In genomic region chr17:76179496-76180467, GRCh38 we compare ENCODE assay signal across 9 cellular contexts. TPM values are rescaled to one million over a fixed set of nuclear protein-coding genes. Genes with fewer than 3 reads are reported as not detected.
A peak's percentile ranks its signal among the peaks of the same experiment; 100 is the strongest.
DNase-seq lines count a peak whose midpoint lies in the region; ATAC-seq and TF ChIP-seq lines count a peak whose summit lies in the region.
"Had no signal": no experiment of that assay in that cellular context is flagged by ENCODE, and none has a peak within 500 bp of the region (broad histone marks: within the 10 kb centered on the region; RNA-seq: fewer than 3 reads in every experiment).

No MANE protein-coding gene starts in this region.

- no peak overlapping the region for H3K23ac ChIP-seq in mesendoderm (ENCODE audit: low read length)

- no peak overlapping the region for H3K4ac ChIP-seq in mesendoderm (ENCODE audit: low read depth, low read length)

- no peaks in the 10 kb centered on the region for H3K9me3 ChIP-seq in Loucy (ENCODE audit: insufficient read depth, low read depth, low read length)
- no peaks in the 10 kb centered on the region for H3K9me3 ChIP-seq in heart right ventricle

- no peak for ATAC-seq in GM19463 (IDR thresholded peaks at IDR 0.05; ENCODE audit: unreplicated experiment)
- ATAC-seq in HG02763 (IDR thresholded peaks at IDR 0.05; ENCODE audit: unreplicated experiment): no peak
- ATAC-seq in heart right ventricle: no peak

- H4K5ac ChIP-seq in mesendoderm (ENCODE audit: low read length): no peak overlapping the region

- H3K36me3 ChIP-seq in Loucy (ENCODE audit: insufficient read depth, low read length) (no peaks in the 10 kb centered on the region), mesendoderm (ENCODE audit: control insufficient read depth, insufficient read depth, low read length) (no peaks in the 10 kb centered on the region), heart right ventricle (no peaks in the 10 kb centered on the region)

- H3K4me1 Mint-ChIP-seq in activated T-helper 2 cell treated with anti-CD3 and anti-CD28 coated beads, Interferon-gamma antibody, Interleukin-2, Interleukin-4, amounts not matched to agents 10 μg/mL and 5 μg/mL and 100 μg/mL, durations not matched to agents 14 hours and 24 hours and 36 hours (ENCODE audit: low read depth): peaks cover 41% of the 10 kb centered on the region

- H3K79me2 ChIP-seq in Loucy (ENCODE audit: insufficient read depth, low read length): no peaks in the 10 kb centered on the region
- H3K79me2 ChIP-seq in mesendoderm (ENCODE audit: control insufficient read depth, insufficient read depth, low read length): no peaks in the 10 kb centered on the region

- no peak overlapping the region for H4K8ac ChIP-seq in mesendoderm (ENCODE audit: low read depth, low read length)

- no peak overlapping the region for H2BK15ac ChIP-seq in mesendoderm (replicated peaks; ENCODE audit: low read depth)

- H3K4me1 ChIP-seq in Loucy (ENCODE audit: insufficient read depth, low read length, poor library complexity, severe bottlenecking): peaks cover 12% of the 10 kb centered on the region
- H3K4me1 ChIP-seq in mesendoderm (ENCODE audit: control insufficient read depth, low read depth, low read length): no peaks in the 10 kb centered on the region
- H3K4me1 ChIP-seq in heart right ventricle: peaks cover 0 to 23% (median 3%) of the 10 kb centered on the region in 9 donors

- H2BK120ac ChIP-seq in mesendoderm (ENCODE audit: low read depth, low read length): no peak overlapping the region

- H3K4me2 ChIP-seq in Loucy (ENCODE audit: low read depth, low read length, poor library complexity, severe bottlenecking): peak overlapping the region; percentile 58
- H3K4me2 ChIP-seq in mesendoderm (ENCODE audit: low read length): no peak overlapping the region

- POLR2A ChIA-PET in GM10248 (lab: Yijun Ruan, JAX) (interaction anchor here (0.6 kb wide), 1 partner anchor 90 kb away, joined by 3 read pairs; no protein-coding TSS in a partner anchor), RWPE1 (lab: Yijun Ruan, JAX; ENCODE audit: low non-redundant PET) (no interaction called here)

- no peaks in the 10 kb centered on the region for H3K9me2 ChIP-seq in Loucy (replicated peaks; ENCODE audit: low read depth, low read length)

- no CpG with 5 or more reads among the region's 6 CpGs for WGBS in mesendoderm (ENCODE audit: extremely low coverage, insufficient coverage, low lambda C conversion rate)
- 80 to 82% methylated on average over 6 of the region's 6 CpGs for WGBS in heart right ventricle, 2 donors

- H3K9me3 Mint-ChIP-seq in activated T-helper 2 cell treated with anti-CD3 and anti-CD28 coated beads, Interferon-gamma antibody, Interleukin-2, Interleukin-4, amounts not matched to agents 10 μg/mL and 5 μg/mL and 100 μg/mL, durations not matched to agents 14 hours and 24 hours and 36 hours: no peaks in the 10 kb centered on the region

- TF ChIP-seq CTCF in GM10248 (IDR thresholded peaks at IDR 0.05; ENCODE audit: control extremely low read depth, extremely low read depth, low read depth, missing control alignments) (no peak), Loucy (conservative IDR thresholded peaks at IDR 0.05; ENCODE audit: low read length) (peak; percentile 31), RWPE1 (conservative IDR thresholded peaks at IDR 0.05; ENCODE audit: low read depth) (no peak), heart right ventricle (IDR thresholded peaks at IDR 0.05) (peak in 1 of 9 donors; percentile 23)

- H3K27me3 ChIP-seq in Loucy (ENCODE audit: insufficient read depth, low read length, poor library complexity, severe bottlenecking) (no peaks in the 10 kb centered on the region), mesendoderm (ENCODE audit: insufficient read depth, low read length, poor library complexity) (no peaks in the 10 kb centered on the region), heart right ventricle (no peaks in the 10 kb centered on the region)

- no peak overlapping the region for H2BK5ac ChIP-seq in mesendoderm (ENCODE audit: low read length)

- no peak overlapping the region for H3K18ac ChIP-seq in mesendoderm (ENCODE audit: low read length)

- H3K9ac ChIP-seq in Loucy (ENCODE audit: low read depth, low read length, poor library complexity, severe bottlenecking) (peak overlapping the region; percentile 56), mesendoderm (ENCODE audit: low read length) (no peak overlapping the region)

- H3K4me3 Mint-ChIP-seq in activated T-helper 2 cell treated with anti-CD3 and anti-CD28 coated beads, Interferon-gamma antibody, Interleukin-2, Interleukin-4, amounts not matched to agents 10 μg/mL and 5 μg/mL and 100 μg/mL, durations not matched to agents 14 hours and 24 hours and 36 hours (ENCODE audit: low read depth): peak overlapping the region; percentile 73

- H3K27me3 Mint-ChIP-seq in activated T-helper 2 cell treated with anti-CD3 and anti-CD28 coated beads, Interferon-gamma antibody, Interleukin-2, Interleukin-4, amounts not matched to agents 10 μg/mL and 5 μg/mL and 100 μg/mL, durations not matched to agents 14 hours and 24 hours and 36 hours (ENCODE audit: low read depth): no peaks in the 10 kb centered on the region

- H3K56ac ChIP-seq in mesendoderm (ENCODE audit: low read length): no peak overlapping the region

- DNase-seq in GM10248 (ENCODE audit: extremely low spot score): peak; percentile 43
- peak; percentile 44 for DNase-seq in activated T-helper 2 cell treated with anti-CD3 and anti-CD28 coated beads, Interferon-gamma antibody, Interleukin-2, Interleukin-4, amounts not matched to agents 10 μg/mL and 5 μg/mL and 100 μg/mL, durations not matched to agents 14 hours and 24 hours and 36 hours (ENCODE audit: low spot score)
- DNase-seq in mesendoderm: peak; percentile 21
- no peak for DNase-seq in RWPE1 (ENCODE audit: low spot score)
- no peak for DNase-seq in heart right ventricle
- DNase-seq: NCI-H1105 treated with DMSO at 0.1 percent for 48 hours had no signal

- intact Hi-C loops in activated T-helper 2 cell treated with anti-CD3 and anti-CD28 coated beads, Interferon-gamma antibody, Interleukin-2, Interleukin-4, amounts not matched to agents 10 μg/mL and 5 μg/mL and 100 μg/mL, durations not matched to agents 14 hours and 24 hours and 36 hours (cut with micrococcal nuclease): loop anchor here (1.0 to 5.0 kb wide), 2 partner anchors 13 to 37 kb away; partner anchors contain the start of gene FOXJ1
- intact Hi-C loops in heart right ventricle (cut with DNase I): loop anchor here (2.0 to 10.0 kb wide), 6 partner anchors 55 to 165 kb away; no protein-coding TSS in a partner anchor

- H3K4me3 ChIP-seq in Loucy (ENCODE audit: low read length, poor library complexity, severe bottlenecking): peak overlapping the region; percentile 1
- no peak overlapping the region for H3K4me3 ChIP-seq in mesendoderm (ENCODE audit: low read length)
- no peak overlapping the region for H3K4me3 ChIP-seq in heart right ventricle

- H3K27ac ChIP-seq in mesendoderm (ENCODE audit: low read depth, low read length) (no peak overlapping the region), RWPE1 (no peak overlapping the region), heart right ventricle (peak overlapping the region in 1 of 10 donors; percentile 75)

- H3K27ac Mint-ChIP-seq in activated T-helper 2 cell treated with anti-CD3 and anti-CD28 coated beads, Interferon-gamma antibody, Interleukin-2, Interleukin-4, amounts not matched to agents 10 μg/mL and 5 μg/mL and 100 μg/mL, durations not matched to agents 14 hours and 24 hours and 36 hours: peak overlapping the region; percentile 93

- no peaks in the 10 kb centered on the region for H3K79me1 ChIP-seq in mesendoderm (ENCODE audit: low read length)

- no peak overlapping the region for H2AK5ac ChIP-seq in mesendoderm (ENCODE audit: low read length)

- peak overlapping the region; percentile 75 for H2AFZ ChIP-seq in Loucy (ENCODE audit: low read length)

- no peaks in the 10 kb centered on the region for H4K20me1 ChIP-seq in Loucy (ENCODE audit: insufficient read depth, low read length, poor library complexity, severe bottlenecking)

- CTCF ChIA-PET in GM10248 (lab: Yijun Ruan, JAX): interaction anchor here (0.8 to 5.8 kb wide), 25 partner anchors 9 to 274 kb away, joined by 3 to 76 read pairs (median 5); partner anchors contain the start of gene EXOC7
- CTCF ChIA-PET in RWPE1 (lab: Yijun Ruan, JAX): interaction anchor here (0.6 to 6.2 kb wide), 10 partner anchors 9 to 218 kb away, joined by 3 to 31 read pairs (median 3); no protein-coding TSS in a partner anchor

- H3F3A ChIP-seq in Loucy (ENCODE audit: low read depth): no peaks in the 10 kb centered on the region

- peaks cover 17% of the 10 kb centered on the region for H3K36me3 Mint-ChIP-seq in activated T-helper 2 cell treated with anti-CD3 and anti-CD28 coated beads, Interferon-gamma antibody, Interleukin-2, Interleukin-4, amounts not matched to agents 10 μg/mL and 5 μg/mL and 100 μg/mL, durations not matched to agents 14 hours and 24 hours and 36 hours (ENCODE audit: low read depth)

RNA-seq across cellular contexts. Expression of gene FOXJ1, which starts 38.7 kb away (rescaled TPM):
- 0.11 TPM in 2 replicates for total RNA-seq in activated T-helper 2 cell treated with anti-CD3 and anti-CD28 coated beads, Interferon-gamma antibody, Interleukin-2, Interleukin-4, amounts not matched to agents 10 μg/mL and 5 μg/mL and 100 μg/mL, durations not matched to agents 14 hours and 24 hours and 36 hours
- 0.06 TPM for polyA plus RNA-seq in mesendoderm (2013, experiment 1 of 2)
- polyA plus RNA-seq in mesendoderm (2013, experiment 2 of 2): 0.08 TPM
- not detected for total RNA-seq in heart right ventricle
- under 1 TPM in 1 of 2 donors, not detected in 1; 0.03 TPM for polyA plus RNA-seq in heart right ventricle

Comparison
In these comparisons a context has a peak if more than half of its experiments do, and no peak if none do; other contexts are left out.
1. DNase-seq: peak in GM10248 (single experiment), activated T-helper 2 cell treated with anti-CD3 and anti-CD28 coated beads, Interferon-gamma antibody, Interleukin-2, Interleukin-4, amounts not matched to agents 10 μg/mL and 5 μg/mL and 100 μg/mL, durations not matched to agents 14 hours and 24 hours and 36 hours (single experiment) and mesendoderm (single experiment); none in RWPE1 (single experiment) and heart right ventricle (0 of 2).